Comparison of ENCODE assay signal across 1 cellular context in the genomic region with DNA sequence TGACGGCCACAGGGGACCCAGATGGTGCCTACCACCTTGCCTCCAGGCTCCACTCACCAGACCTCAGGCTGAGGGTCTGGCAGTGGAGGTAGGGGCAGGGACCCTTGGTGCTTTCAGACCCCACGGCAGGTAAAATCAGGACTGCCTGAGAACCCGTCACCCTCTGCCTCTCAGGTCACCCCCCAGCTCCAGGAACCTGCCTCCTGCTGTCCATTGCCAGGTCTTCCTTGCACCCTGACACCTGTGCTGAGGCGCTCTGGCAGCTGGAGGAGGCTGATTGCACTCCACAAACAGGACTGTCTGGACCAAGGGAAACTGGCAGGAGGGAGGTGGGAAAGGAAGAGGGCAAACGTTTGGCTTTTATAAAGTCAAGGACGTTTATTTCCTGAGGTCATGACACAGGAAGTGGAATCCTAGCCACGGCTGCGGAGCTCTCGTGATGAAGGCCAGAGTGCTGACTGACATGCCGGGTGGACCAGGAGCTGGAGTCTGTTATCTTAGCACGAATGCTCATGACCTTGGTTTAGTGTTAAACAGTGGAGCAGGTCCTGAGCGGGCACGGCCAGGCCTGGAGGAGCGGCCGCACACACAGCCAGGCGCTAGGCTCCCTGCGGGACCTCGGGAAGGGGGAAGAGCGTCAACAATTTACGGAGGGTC.
A peak's percentile ranks its signal among the peaks of the same experiment; 100 is the strongest.
TF ChIP-seq lines count a peak whose summit lies in the region.

No MANE protein-coding gene starts in this region.

TF ChIP-seq in HepG2, 621 proteins besides CTCF, POLR2A, EP300 and RAD21 (continued from another document and continues in another):
- TF ChIP-seq ZNF589 (CRISPR knock-in tag; conservative IDR thresholded peaks at IDR 0.05) (no peak), NAIF1 (CRISPR knock-in tag; IDR thresholded peaks at IDR 0.05; ENCODE audit: borderline replicate concordance) (0 out of 2 replicates have a peak, but pooled peaks have one; percentile 32), TAF1 (CRISPR knock-in tag; IDR thresholded peaks at IDR 0.05) (no peak), NR2F6 (IDR thresholded peaks at IDR 0.05) (peak; percentile 39; the same call in 1 of the 2 replicates), NR2F6 (CRISPR knock-in tag; IDR thresholded peaks at IDR 0.05) (0 out of 2 replicates have a peak, but pooled peaks have one; percentile 21), ZNF138 (CRISPR knock-in tag; IDR thresholded peaks at IDR 0.05; ENCODE audit: low read depth) (no peak), MAZ (IDR thresholded peaks at IDR 0.05; ENCODE audit: borderline replicate concordance, low read depth, low read length) (no peak), MAZ (CRISPR knock-in tag; IDR thresholded peaks at IDR 0.05; ENCODE audit: low read depth) (no peak), FOXA1 (IDR thresholded peaks at IDR 0.05) (no peak), FOXA1 (CRISPR knock-in tag; IDR thresholded peaks at IDR 0.05) (no peak), ZBTB33 (CRISPR knock-in tag; IDR thresholded peaks at IDR 0.05) (peak; percentile 94), ZNF660 (CRISPR knock-in tag; IDR thresholded peaks at IDR 0.05; ENCODE audit: borderline replicate concordance, low read depth) (no peak), ZFY (CRISPR knock-in tag; IDR thresholded peaks at IDR 0.05) (0 out of 2 replicates have a peak, but pooled peaks have one; percentile 19), ZNF839 (CRISPR knock-in tag; IDR thresholded peaks at IDR 0.05; ENCODE audit: borderline replicate concordance) (no peak), ZNF776 (CRISPR knock-in tag; IDR thresholded peaks at IDR 0.05) (0 out of 2 replicates have a peak, but pooled peaks have one; percentile 10), MLLT10 (CRISPR knock-in tag; IDR thresholded peaks at IDR 0.05) (no peak), ZFP36 (IDR thresholded peaks at IDR 0.05; ENCODE audit: borderline replicate concordance, low read depth, low read length, partially characterized antibody) (no peak), POLR2G (IDR thresholded peaks at IDR 0.05; ENCODE audit: low read depth, low read length) (peak; percentile 70), TMF1 (CRISPR knock-in tag; IDR thresholded peaks at IDR 0.05; ENCODE audit: low read depth) (no peak), KIAA2018 (CRISPR knock-in tag; IDR thresholded peaks at IDR 0.05; ENCODE audit: borderline replicate concordance) (no peak), ZNF446 (CRISPR knock-in tag; IDR thresholded peaks at IDR 0.05) (no peak), ZNF343 (CRISPR knock-in tag; IDR thresholded peaks at IDR 0.05) (0 out of 2 replicates have a peak, but pooled peaks have one; percentile 11), ZNF546 (CRISPR knock-in tag; conservative IDR thresholded peaks at IDR 0.05) (no peak), ZBTB43 (CRISPR knock-in tag; conservative IDR thresholded peaks at IDR 0.05) (no peak), JUN (CRISPR knock-in tag; IDR thresholded peaks at IDR 0.05) (no peak), ZNF563 (CRISPR knock-in tag; IDR thresholded peaks at IDR 0.05) (no peak), NPAS2 (CRISPR knock-in tag; IDR thresholded peaks at IDR 0.05; ENCODE audit: borderline replicate concordance) (no peak), ZNF430 (CRISPR knock-in tag; IDR thresholded peaks at IDR 0.05) (peak; percentile 51; the same call in 1 of the 2 replicates), PCBP2 (optimal IDR thresholded peaks at IDR 0.05; ENCODE audit: low read depth, low read length, poor library complexity, severe bottlenecking) (no peak), IRF9 (CRISPR knock-in tag; IDR thresholded peaks at IDR 0.05; ENCODE audit: borderline replicate concordance) (no peak), MTF2 (CRISPR knock-in tag; IDR thresholded peaks at IDR 0.05; ENCODE audit: borderline replicate concordance) (no peak), TOPORS (CRISPR knock-in tag; IDR thresholded peaks at IDR 0.05) (0 out of 2 replicates have a peak, but pooled peaks have one; percentile 17), LRRFIP1 (CRISPR knock-in tag; conservative IDR thresholded peaks at IDR 0.05) (no peak), KLF9 (CRISPR knock-in tag; IDR thresholded peaks at IDR 0.05; ENCODE audit: low read depth) (no peak), ZNF552 (CRISPR knock-in tag; IDR thresholded peaks at IDR 0.05; ENCODE audit: borderline replicate concordance) (no peak), ZNF605 (CRISPR knock-in tag; IDR thresholded peaks at IDR 0.05) (peak; percentile 41; the same call in 1 of the 2 replicates)
- TF ChIP-seq, protein P1, sequence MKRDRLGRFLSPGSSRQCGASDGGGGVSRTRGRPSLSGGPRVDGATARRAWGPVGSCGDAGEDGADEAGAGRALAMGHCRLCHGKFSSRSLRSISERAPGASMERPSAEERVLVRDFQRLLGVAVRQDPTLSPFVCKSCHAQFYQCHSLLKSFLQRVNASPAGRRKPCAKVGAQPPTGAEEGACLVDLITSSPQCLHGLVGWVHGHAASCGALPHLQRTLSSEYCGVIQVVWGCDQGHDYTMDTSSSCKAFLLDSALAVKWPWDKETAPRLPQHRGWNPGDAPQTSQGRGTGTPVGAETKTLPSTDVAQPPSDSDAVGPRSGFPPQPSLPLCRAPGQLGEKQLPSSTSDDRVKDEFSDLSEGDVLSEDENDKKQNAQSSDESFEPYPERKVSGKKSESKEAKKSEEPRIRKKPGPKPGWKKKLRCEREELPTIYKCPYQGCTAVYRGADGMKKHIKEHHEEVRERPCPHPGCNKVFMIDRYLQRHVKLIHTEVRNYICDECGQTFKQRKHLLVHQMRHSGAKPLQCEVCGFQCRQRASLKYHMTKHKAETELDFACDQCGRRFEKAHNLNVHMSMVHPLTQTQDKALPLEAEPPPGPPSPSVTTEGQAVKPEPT (CRISPR knock-in tag; IDR thresholded peaks at IDR 0.05; ENCODE audit: low read depth), result no peak
- TF ChIP-seq, protein P2, sequence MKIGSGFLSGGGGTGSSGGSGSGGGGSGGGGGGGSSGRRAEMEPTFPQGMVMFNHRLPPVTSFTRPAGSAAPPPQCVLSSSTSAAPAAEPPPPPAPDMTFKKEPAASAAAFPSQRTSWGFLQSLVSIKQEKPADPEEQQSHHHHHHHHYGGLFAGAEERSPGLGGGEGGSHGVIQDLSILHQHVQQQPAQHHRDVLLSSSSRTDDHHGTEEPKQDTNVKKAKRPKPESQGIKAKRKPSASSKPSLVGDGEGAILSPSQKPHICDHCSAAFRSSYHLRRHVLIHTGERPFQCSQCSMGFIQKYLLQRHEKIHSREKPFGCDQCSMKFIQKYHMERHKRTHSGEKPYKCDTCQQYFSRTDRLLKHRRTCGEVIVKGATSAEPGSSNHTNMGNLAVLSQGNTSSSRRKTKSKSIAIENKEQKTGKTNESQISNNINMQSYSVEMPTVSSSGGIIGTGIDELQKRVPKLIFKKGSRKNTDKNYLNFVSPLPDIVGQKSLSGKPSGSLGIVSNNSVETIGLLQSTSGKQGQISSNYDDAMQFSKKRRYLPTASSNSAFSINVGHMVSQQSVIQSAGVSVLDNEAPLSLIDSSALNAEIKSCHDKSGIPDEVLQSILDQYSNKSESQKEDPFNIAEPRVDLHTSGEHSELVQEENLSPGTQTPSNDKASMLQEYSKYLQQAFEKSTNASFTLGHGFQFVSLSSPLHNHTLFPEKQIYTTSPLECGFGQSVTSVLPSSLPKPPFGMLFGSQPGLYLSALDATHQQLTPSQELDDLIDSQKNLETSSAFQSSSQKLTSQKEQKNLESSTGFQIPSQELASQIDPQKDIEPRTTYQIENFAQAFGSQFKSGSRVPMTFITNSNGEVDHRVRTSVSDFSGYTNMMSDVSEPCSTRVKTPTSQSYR (CRISPR knock-in tag; IDR thresholded peaks at IDR 0.05; ENCODE audit: borderline replicate concordance), result 0 out of 2 replicates have a peak, but pooled peaks have one; percentile 17
